In the genomic region with DNA sequence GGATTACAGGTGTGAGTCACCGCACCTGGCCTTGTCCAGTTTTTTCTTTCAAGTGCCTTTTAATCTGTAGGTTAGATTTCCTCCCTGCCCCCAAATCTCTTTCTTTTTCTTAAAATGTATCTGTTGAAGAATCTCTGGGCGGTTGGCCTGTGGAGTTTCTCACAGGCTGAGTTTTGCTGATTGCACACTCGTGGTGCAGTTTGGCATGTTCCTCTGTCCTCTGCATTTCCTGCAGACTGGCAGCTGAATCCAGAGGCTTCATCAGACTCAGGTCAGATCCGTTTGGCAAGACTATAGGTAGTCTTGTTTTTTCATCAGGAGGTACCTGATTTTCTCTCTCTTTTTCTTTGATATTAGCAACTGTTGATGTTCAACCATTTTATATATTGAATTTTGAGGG, we compare ENCODE assay signal across 21 cellular contexts. TPM values are rescaled to one million over a fixed set of nuclear protein-coding genes. Genes with fewer than 3 reads are reported as not detected.
DNase-seq lines count a peak whose midpoint lies in the region; ATAC-seq, FAIRE-seq and TF ChIP-seq lines count a peak whose summit lies in the region.
"Had no signal": no experiment of that assay in that cellular context is flagged by ENCODE, and none has a peak within 500 bp of the region (broad histone marks: within the 10 kb centered on the region; RNA-seq: fewer than 3 reads in every experiment).

No MANE protein-coding gene starts in this region.

- H3K4me1 ChIP-seq in HepG2 (ENCODE audit: insufficient read depth, low read length) (peaks cover 59% of the 10 kb centered on the region), right lobe of liver (peaks cover 0 to 35% (median 9%) of the 10 kb centered on the region in 4 donors), Loucy (ENCODE audit: insufficient read depth, low read length, poor library complexity, severe bottlenecking) (peaks cover 68% of the 10 kb centered on the region)
- H3K4me1 ChIP-seq: SJSA1 had no signal

- H3K4me1 Mint-ChIP-seq in effector memory CD8-positive, alpha-beta T cell (ENCODE audit: low read depth in 2 of 2) = peaks cover 39 to 47% of the 10 kb centered on the region in 2 donors

- peak overlapping the region; percentile 71 to 91 for H3K27ac Mint-ChIP-seq in effector memory CD8-positive, alpha-beta T cell

- H3K27ac ChIP-seq in HepG2 (ENCODE audit: extremely low read length, insufficient read depth, low read length) (no peak overlapping the region), right lobe of liver (no peak overlapping the region)
- H3K27ac ChIP-seq: SJSA1 had no signal

- TF ChIP-seq RAD21 in HepG2 (CRISPR knock-in tag; IDR thresholded peaks at IDR 0.05) = no peak

- no peaks in the 10 kb centered on the region for H3K9me2 ChIP-seq in Loucy (replicated peaks; ENCODE audit: low read depth, low read length)

- H3K36me3 ChIP-seq in HepG2 (replicated peaks in 1 of 2; ENCODE audit: control insufficient read depth in 1 of 2, insufficient read depth in 2 of 2, low read length in 2 of 2) (peaks cover 14 to 50% of the 10 kb centered on the region in 2 experiments), right lobe of liver (peaks cover 0 to 10% (median under 1%) of the 10 kb centered on the region in 4 donors), Loucy (ENCODE audit: insufficient read depth, low read length) (peaks cover 16% of the 10 kb centered on the region; the same call in 1 of the 2 replicates)
- H3K36me3 ChIP-seq: SJSA1 had no signal

- TF ChIP-seq EP300 in HepG2 (IDR thresholded peaks at IDR 0.05; ENCODE audit: low read depth in 2 of 2, low read length in 2 of 2) (no peak), HepG2 (CRISPR knock-in tag; IDR thresholded peaks at IDR 0.05; ENCODE audit: borderline replicate concordance) (no peak)

- TF ChIP-seq CTCF in HepG2 (CRISPR knock-in tag; IDR thresholded peaks at IDR 0.05) (no peak), right lobe of liver (IDR thresholded peaks at IDR 0.05) (no peak), Loucy (conservative IDR thresholded peaks at IDR 0.05; ENCODE audit: low read length) (no peak)

- H3K9ac ChIP-seq in HepG2 (ENCODE audit: insufficient read depth, low read depth, low read length) = no peak overlapping the region
- peak overlapping the region; percentile 91 for H3K9ac ChIP-seq in Loucy (ENCODE audit: low read depth, low read length, poor library complexity, severe bottlenecking)

- no TSS peak for BruUV-seq in HepG2 (replicated peaks; lab: Mats Ljungman, UMichigan)

- ATAC-seq in HepG2 (no peak), right lobe of liver (no peak), left lobe of liver (no peak)
- ATAC-seq in effector memory CD8-positive, alpha-beta T cell (replicated peaks) = no peak
- ATAC-seq: PC-3 had no signal

- H3K27me3 Mint-ChIP-seq in effector memory CD8-positive, alpha-beta T cell = no peaks in the 10 kb centered on the region

- H3K4me3 ChIP-seq in HepG2 (replicated peaks in 1 of 3; ENCODE audit: insufficient read depth in 1 of 3, low read depth in 2 of 3, low read length in 3 of 3) = no peak overlapping the region
- no peak overlapping the region for H3K4me3 ChIP-seq in right lobe of liver
- H3K4me3 ChIP-seq in Loucy (ENCODE audit: low read length, poor library complexity, severe bottlenecking) = peak overlapping the region; percentile 90
- H3K4me3 ChIP-seq: SJSA1 had no signal

- H3K36me3 Mint-ChIP-seq in effector memory CD8-positive, alpha-beta T cell (ENCODE audit: insufficient read depth) = peaks cover 10% of the 10 kb centered on the region

- CTCF ChIA-PET in HepG2 (lab: Yijun Ruan, JAX; ENCODE audit: low intra/inter-chr PET ratio, low total read pairs) = no interaction called here

- WGBS in HepG2 (ENCODE audit: low lambda C conversion rate) = 95% methylated on average over 4 of the region's 4 CpGs
- 91% methylated on average over 4 of the region's 4 CpGs for WGBS in right lobe of liver (ENCODE audit: insufficient coverage, low coverage, low lambda C conversion rate, missing lambda C conversion rate)

- H3K4me2 ChIP-seq in HepG2 (ENCODE audit: low read depth, low read length) = no peak overlapping the region
- H3K4me2 ChIP-seq in Loucy (ENCODE audit: low read depth, low read length, poor library complexity, severe bottlenecking) = peak overlapping the region; percentile 89

- FAIRE-seq in HepG2 (lab: Jason Lieb, UNC) = no peak
- FAIRE-seq: D721Med had no signal

- peak overlapping the region in 1 of 2 donors; percentile 10 for H3K4me3 Mint-ChIP-seq in effector memory CD8-positive, alpha-beta T cell
- H3K4me3 Mint-ChIP-seq: CD14-positive monocyte had no signal

- H2AFZ ChIP-seq in HepG2 (ENCODE audit: low read length) (no peak overlapping the region), Loucy (ENCODE audit: low read length) (no peak overlapping the region)

- DNase-seq in HepG2 (ENCODE audit: low spot score) (no peak), right lobe of liver (no peak), UCSD-AML1 (lab: John Stamatoyannopoulos, UW; ENCODE audit: unreplicated experiment) (no peak), NAMALWA (ENCODE audit: low spot score) (no peak), left lobe of liver (ENCODE audit: low spot score) (no peak)
- DNase-seq in effector memory CD8-positive, alpha-beta T cell = no peak
- DNase-seq: ACHN, AML-193, DMS79, H7, IMR-90, NCI-H1417, NCI-H187 treated with DMSO at 0.1 percent for 48 hours, NCI-H2171, NCI-H446, NCI-H69, PC-3 had no signal

- no peaks in the 10 kb centered on the region for H4K20me1 ChIP-seq in HepG2 (ENCODE audit: insufficient read depth, low read length)
- H4K20me1 ChIP-seq in Loucy (ENCODE audit: insufficient read depth, low read length, poor library complexity, severe bottlenecking) = no peaks in the 10 kb centered on the region

- H3K9me3 ChIP-seq in HepG2 (ENCODE audit: low read length) (no peaks in the 10 kb centered on the region), right lobe of liver (no peaks in the 10 kb centered on the region), Loucy (ENCODE audit: insufficient read depth, low read depth, low read length) (no peaks in the 10 kb centered on the region)

- in situ Hi-C loops in HepG2 (cut with HindIII; ENCODE audit: extremely low pct_ligation_motif_present, low pct_unique_long_range_greater_than_20kb) = no loop called here

- peaks cover 23% of the 10 kb centered on the region for H3F3A ChIP-seq in Loucy (ENCODE audit: low read depth)

- H3K79me2 ChIP-seq in HepG2 (ENCODE audit: insufficient read depth, low read length) (peaks cover 52% of the 10 kb centered on the region), Loucy (ENCODE audit: insufficient read depth, low read length) (peaks cover 82% of the 10 kb centered on the region)

- POLR2A ChIA-PET in HepG2 (lab: Yijun Ruan, JAX) = no interaction called here

- no peaks in the 10 kb centered on the region for H3K9me3 Mint-ChIP-seq in effector memory CD8-positive, alpha-beta T cell
- H3K9me3 Mint-ChIP-seq: CD14-positive monocyte had no signal

- intact Hi-C loops in HepG2 (cut with micrococcal nuclease; ENCODE audit: unreplicated experiment) = no loop called here
- intact Hi-C loops in right lobe of liver (cut with DNase I) = loop anchor here in 1 of 2 donors (5.0 kb wide), 1 partner anchor 44 kb away; no protein-coding TSS in a partner anchor

- TF ChIP-seq POLR2A in HepG2 (IDR thresholded peaks at IDR 0.05; ENCODE audit: insufficient read depth in 1 of 2, low read depth in 2 of 2, low read length in 2 of 2) (no peak), right lobe of liver (IDR thresholded peaks at IDR 0.05) (no peak)

- H3K27me3 ChIP-seq in HepG2 (ENCODE audit: control insufficient read depth in 1 of 2, insufficient read depth in 2 of 2, low read length in 2 of 2) = no peaks in the 10 kb centered on the region; a peak in 1 of 5 replicates
- no peaks in the 10 kb centered on the region for H3K27me3 ChIP-seq in right lobe of liver
- H3K27me3 ChIP-seq in Loucy (ENCODE audit: insufficient read depth, low read length, poor library complexity, severe bottlenecking) = no peaks in the 10 kb centered on the region
- H3K27me3 ChIP-seq: SJSA1 had no signal

TF ChIP-seq in HepG2, 621 proteins besides CTCF, POLR2A, EP300 and RAD21:
- TF ChIP-seq ZNF484 (CRISPR knock-in tag; IDR thresholded peaks at IDR 0.05; ENCODE audit: borderline replicate concordance, low read depth) (peak; percentile 97; the same call in 1 of the 2 replicates), ATAD3A (CRISPR knock-in tag; IDR thresholded peaks at IDR 0.05) (no peak)

RNA-seq across cellular contexts. Expression of gene CASP10, which starts 5.5 kb away (rescaled TPM):
- total RNA-seq in HepG2 (2016; rRNA removed; fragmentation: Illumina TruSeq; extraction: Trizol) (22.2 and 31.1 TPM in 2 replicates), right lobe of liver (1 to 10 TPM; 4.2 to 9.4 (median 8.4) TPM), left lobe of liver (5.4 TPM)
- total RNA-seq in HepG2 (2016; cell fraction: cytosol; rRNA removed; fragmentation: Illumina TruSeq; extraction: Trizol; ENCODE audit: low read depth) = 1.6 and 2.2 TPM in 2 replicates
- 22.9 and 30.3 TPM in 2 replicates for total RNA-seq in HepG2 (2016; cell fraction: insoluble cytoplasmic fraction; rRNA removed; fragmentation: Illumina TruSeq; extraction: Trizol)
- 6.6 and 8.3 TPM in 2 replicates for total RNA-seq in HepG2 (2016; cell fraction: membrane; rRNA removed; fragmentation: Illumina TruSeq; extraction: Trizol)
- 26.9 and 27.1 TPM in 2 replicates for total RNA-seq in HepG2 (2016; cell fraction: nucleus; rRNA removed; fragmentation: Illumina TruSeq; extraction: Trizol)
- polyA plus RNA-seq in HepG2 (2011; rRNA removed) = 23.8 and 25.1 TPM in 2 replicates
- 12.7 and 16.6 TPM in 2 replicates for polyA plus RNA-seq in HepG2 (2011; cell fraction: cytosol; rRNA removed)
- polyA plus RNA-seq in HepG2 (2011; cell fraction: nucleus; rRNA removed) = 24.5 and 34.7 TPM in 2 replicates
- polyA plus RNA-seq in HepG2 (2012) = 11.2 and 17.0 TPM in 2 replicates
- polyA plus RNA-seq in HepG2 (2016; cell fraction: cytosol; fragmentation: Illumina TruSeq; extraction: Trizol; ENCODE audit: low read depth) = 0.84 and 1.2 TPM in 2 replicates
- polyA plus RNA-seq in HepG2 (2016; cell fraction: insoluble cytoplasmic fraction; fragmentation: Illumina TruSeq; extraction: Trizol; ENCODE audit: low read depth) = 14.4 and 15.3 TPM in 2 replicates
- polyA plus RNA-seq in HepG2 (2016; cell fraction: membrane; fragmentation: Illumina TruSeq; extraction: Trizol; ENCODE audit: low read depth) = 1.9 and 2.2 TPM in 2 replicates
- polyA plus RNA-seq in HepG2 (2016; cell fraction: nucleus; fragmentation: Illumina TruSeq; extraction: Trizol; ENCODE audit: insufficient read depth, low read depth) = 20.1 and 22.5 TPM in 2 replicates
- 7.9 and 31.1 TPM in 2 replicates for polyA minus RNA-seq in HepG2 (2011; rRNA and poly(A)+ RNA removed; ENCODE audit: low replicate concordance)
- 14.6 and 20.1 TPM in 2 replicates for polyA minus RNA-seq in HepG2 (2011; cell fraction: cytosol; rRNA and poly(A)+ RNA removed)
- polyA minus RNA-seq in HepG2 (2011; cell fraction: nucleus; rRNA and poly(A)+ RNA removed) = 47.4 and 79.1 TPM in 2 replicates
